21 cellular contexts compared by ENCODE assay signal in the genomic region with DNA sequence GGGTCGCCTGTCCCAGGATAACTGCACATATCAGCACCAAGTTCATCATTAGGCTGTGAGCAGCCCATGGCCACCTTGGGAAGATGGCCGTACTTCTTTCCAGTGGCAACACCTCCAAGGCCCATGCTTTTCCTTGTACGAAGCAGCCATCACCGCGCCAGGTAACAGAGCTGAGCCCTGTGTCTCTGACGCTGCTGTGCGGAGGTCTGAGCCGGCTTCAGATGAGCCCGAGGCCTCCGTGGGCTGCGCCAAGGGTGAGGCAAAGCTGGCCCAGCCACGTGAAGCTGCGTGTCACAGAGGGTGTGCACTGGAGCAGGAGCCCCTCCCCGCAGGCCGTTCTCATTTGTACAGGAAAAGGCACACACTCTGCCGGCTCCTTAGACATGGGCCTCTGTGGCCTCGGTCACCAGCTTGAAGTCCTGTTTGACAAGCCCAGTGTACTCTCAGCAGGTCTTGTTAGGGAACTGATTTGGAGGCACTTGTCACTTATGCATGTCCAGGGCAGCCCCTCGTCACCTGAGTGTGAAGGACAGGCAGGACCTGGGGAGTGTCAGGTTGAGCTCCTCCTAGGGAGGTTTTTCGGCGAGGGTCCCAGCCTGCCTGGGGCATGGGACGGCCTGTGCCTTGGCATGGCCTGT.
DNase-seq lines count a peak whose midpoint lies in the region; ATAC-seq, FAIRE-seq and TF ChIP-seq lines count a peak whose summit lies in the region.
"Had no signal": no experiment of that assay in that cellular context is flagged by ENCODE, and none has a peak within 500 bp of the region (broad histone marks: within the 10 kb centered on the region; RNA-seq: fewer than 3 reads in every experiment).

No MANE protein-coding gene starts in this region.

- no peak for FAIRE-seq in astrocyte (lab: Jason Lieb, UNC)
- FAIRE-seq: frontal cortex had no signal

- no peak overlapping the region for H3K4me3 ChIP-seq in astrocyte (ENCODE audit: insufficient read depth, low read depth, low read length)
- H3K4me3 ChIP-seq: breast epithelium, left lung, stomach had no signal

- H3K27me3 ChIP-seq in astrocyte (ENCODE audit: insufficient read depth, low read length), result no peaks in the 10 kb centered on the region
- H3K27me3 ChIP-seq: breast epithelium, left lung, stomach had no signal

- no peak overlapping the region for H2AFZ ChIP-seq in astrocyte (ENCODE audit: low read depth, low read length)

- no peak for TF ChIP-seq CTCF in astrocyte (IDR thresholded peaks at IDR 0.05; ENCODE audit: insufficient read depth, low read depth, low read length)

- H3K9me3 ChIP-seq in astrocyte (ENCODE audit: insufficient read depth, low read depth, low read length), result no peaks in the 10 kb centered on the region
- H3K9me3 ChIP-seq: breast epithelium, left lung, stomach had no signal

- no peaks in the 10 kb centered on the region for H3K9me3 Mint-ChIP-seq in astrocyte (ENCODE audit: unreplicated experiment)
- H3K9me3 Mint-ChIP-seq: activated naive CD8-positive, alpha-beta T cell treated with anti-CD3 and anti-CD28 coated beads for 36 hours had no signal

- no peaks in the 10 kb centered on the region for H3K4me1 ChIP-seq in astrocyte (ENCODE audit: insufficient read depth, low read length)
- H3K4me1 ChIP-seq: breast epithelium, left lung, stomach had no signal

- H4K20me1 ChIP-seq in astrocyte (ENCODE audit: insufficient read depth, low read length), result no peaks in the 10 kb centered on the region

- H3K36me3 Mint-ChIP-seq in astrocyte (ENCODE audit: low read depth, unreplicated experiment), result peaks cover 15% of the 10 kb centered on the region

- H3K79me2 ChIP-seq in astrocyte (ENCODE audit: insufficient read depth, low read length), result no peaks in the 10 kb centered on the region

- peak overlapping the region; percentile 72 for H3K27ac Mint-ChIP-seq in astrocyte (ENCODE audit: unreplicated experiment)
- H3K27ac Mint-ChIP-seq: activated naive CD8-positive, alpha-beta T cell treated with anti-CD3 and anti-CD28 coated beads for 36 hours had no signal

- intact Hi-C loops in posterior vena cava (cut with DNase I), result no loop called here

- no peak for ATAC-seq in activated CD4-positive, CD25-positive, alpha-beta regulatory T cell treated with anti-CD3 and anti-CD28 coated beads, Interleukin-2, amount 50 U/mL, for 24 hours
- ATAC-seq: left lung had no signal

- H3K4me2 ChIP-seq in astrocyte (ENCODE audit: low read length), result no peak overlapping the region
- H3K4me2 ChIP-seq: KMS-11 had no signal

- no peaks in the 10 kb centered on the region for H3K27me3 Mint-ChIP-seq in astrocyte (ENCODE audit: low read depth, unreplicated experiment)
- H3K27me3 Mint-ChIP-seq: activated naive CD8-positive, alpha-beta T cell treated with anti-CD3 and anti-CD28 coated beads for 36 hours had no signal

- H3K4me1 Mint-ChIP-seq in astrocyte (ENCODE audit: low read depth, unreplicated experiment), result no peaks in the 10 kb centered on the region
- H3K4me1 Mint-ChIP-seq: activated naive CD8-positive, alpha-beta T cell treated with anti-CD3 and anti-CD28 coated beads for 36 hours had no signal

- no peak overlapping the region for H3K4me3 Mint-ChIP-seq in astrocyte (ENCODE audit: unreplicated experiment)
- H3K4me3 Mint-ChIP-seq: activated naive CD8-positive, alpha-beta T cell treated with anti-CD3 and anti-CD28 coated beads for 36 hours had no signal

- DNase-seq in activated CD4-positive, CD25-positive, alpha-beta regulatory T cell treated with anti-CD3 and anti-CD28 coated beads, Interleukin-2, amount 50 U/mL, for 72 hours, result peak; percentile 13
- no peak for DNase-seq in astrocyte (ENCODE audit: low read depth)
- peak; percentile 49 for DNase-seq in islet precursor cell
- peak; percentile 75 for DNase-seq in posterior vena cava (ENCODE audit: low spot score)
- DNase-seq in GDM1 (lab: John Stamatoyannopoulos, UW), result no peak
- DNase-seq in HuH-7 (ENCODE audit: low spot score), result no peak
- no peak for DNase-seq in stimulated activated naive CD4-positive, alpha-beta T cell treated with Interleukin-2 at 50 U/mL for 16 hours (lab: John Stamatoyannopoulos, UW)
- DNase-seq: activated CD4-positive, alpha-beta T cell treated with anti-CD3 and anti-CD28 coated beads, Interleukin-2, amount 50 U/mL, for 48 hours; activated naive CD8-positive, alpha-beta T cell treated with anti-CD3 and anti-CD28 coated beads for 36 hours; AML-193; NCI-H1048; NCI-H1930; NCI-H524; stimulated activated CD4-positive, alpha-beta T cell treated with anti-CD3 and anti-CD28 coated beads, Interleukin-2, amount 100 ng/mL, for 24 hours; stomach had no signal

- no peak overlapping the region for H3K27ac ChIP-seq in astrocyte (ENCODE audit: low read depth, low read length)
- H3K27ac ChIP-seq: 22Rv1, breast epithelium, KMS-11, stomach had no signal

- H3K36me3 ChIP-seq in astrocyte (ENCODE audit: insufficient read depth, low read length), result no peaks in the 10 kb centered on the region
- H3K36me3 ChIP-seq: breast epithelium had no signal

- no peak overlapping the region for H3K9ac ChIP-seq in astrocyte (ENCODE audit: low read length)
- H3K9ac ChIP-seq: KMS-11 had no signal

Comparison
In these comparisons a context has a peak if more than half of its experiments do, and no peak if none do; other contexts are left out.
1. DNase-seq: peak in activated CD4-positive, CD25-positive, alpha-beta regulatory T cell treated with anti-CD3 and anti-CD28 coated beads, Interleukin-2, amount 50 U/mL, for 72 hours (single experiment), islet precursor cell (single experiment) and posterior vena cava (single experiment); none in astrocyte (single experiment), GDM1 (single experiment), HuH-7 (single experiment) and stimulated activated naive CD4-positive, alpha-beta T cell treated with Interleukin-2 at 50 U/mL for 16 hours (single experiment).